1 cellular context compared by ENCODE assay signal in the genomic region with DNA sequence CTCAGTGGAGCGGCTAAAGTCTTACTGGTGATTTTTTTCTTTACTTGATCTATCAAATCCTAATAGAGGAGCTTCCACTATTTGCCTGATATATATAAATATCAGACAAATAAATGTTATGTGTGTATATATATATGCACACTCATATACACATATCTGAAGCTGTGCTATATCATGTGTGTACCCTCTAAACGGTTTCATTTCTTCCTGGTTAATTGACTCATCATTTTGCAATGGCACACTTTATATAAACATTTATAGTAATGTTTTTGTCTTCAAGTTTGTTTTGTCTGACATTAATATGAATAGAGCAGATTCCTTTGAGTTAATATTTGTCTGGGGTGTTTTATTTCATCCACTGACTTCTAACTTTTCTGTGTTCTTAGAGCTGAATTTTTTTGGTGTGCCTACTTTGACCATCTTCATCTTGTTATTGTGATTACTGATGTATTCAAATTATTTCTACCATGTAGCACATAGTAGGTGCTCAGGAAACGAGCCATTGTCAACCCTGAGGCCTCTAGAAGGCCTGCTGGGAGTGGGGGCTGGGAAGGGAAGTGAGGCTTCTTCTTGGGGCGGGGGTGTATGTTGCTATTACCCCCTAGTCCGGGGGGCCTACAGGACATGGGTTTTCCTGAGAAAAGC.
TF ChIP-seq lines count a peak whose summit lies in the region.

No MANE protein-coding gene starts in this region.

TF ChIP-seq in GM23338, 12 proteins besides CTCF, POLR2A, EP300 and RAD21:
- TF ChIP-seq, protein P1, sequence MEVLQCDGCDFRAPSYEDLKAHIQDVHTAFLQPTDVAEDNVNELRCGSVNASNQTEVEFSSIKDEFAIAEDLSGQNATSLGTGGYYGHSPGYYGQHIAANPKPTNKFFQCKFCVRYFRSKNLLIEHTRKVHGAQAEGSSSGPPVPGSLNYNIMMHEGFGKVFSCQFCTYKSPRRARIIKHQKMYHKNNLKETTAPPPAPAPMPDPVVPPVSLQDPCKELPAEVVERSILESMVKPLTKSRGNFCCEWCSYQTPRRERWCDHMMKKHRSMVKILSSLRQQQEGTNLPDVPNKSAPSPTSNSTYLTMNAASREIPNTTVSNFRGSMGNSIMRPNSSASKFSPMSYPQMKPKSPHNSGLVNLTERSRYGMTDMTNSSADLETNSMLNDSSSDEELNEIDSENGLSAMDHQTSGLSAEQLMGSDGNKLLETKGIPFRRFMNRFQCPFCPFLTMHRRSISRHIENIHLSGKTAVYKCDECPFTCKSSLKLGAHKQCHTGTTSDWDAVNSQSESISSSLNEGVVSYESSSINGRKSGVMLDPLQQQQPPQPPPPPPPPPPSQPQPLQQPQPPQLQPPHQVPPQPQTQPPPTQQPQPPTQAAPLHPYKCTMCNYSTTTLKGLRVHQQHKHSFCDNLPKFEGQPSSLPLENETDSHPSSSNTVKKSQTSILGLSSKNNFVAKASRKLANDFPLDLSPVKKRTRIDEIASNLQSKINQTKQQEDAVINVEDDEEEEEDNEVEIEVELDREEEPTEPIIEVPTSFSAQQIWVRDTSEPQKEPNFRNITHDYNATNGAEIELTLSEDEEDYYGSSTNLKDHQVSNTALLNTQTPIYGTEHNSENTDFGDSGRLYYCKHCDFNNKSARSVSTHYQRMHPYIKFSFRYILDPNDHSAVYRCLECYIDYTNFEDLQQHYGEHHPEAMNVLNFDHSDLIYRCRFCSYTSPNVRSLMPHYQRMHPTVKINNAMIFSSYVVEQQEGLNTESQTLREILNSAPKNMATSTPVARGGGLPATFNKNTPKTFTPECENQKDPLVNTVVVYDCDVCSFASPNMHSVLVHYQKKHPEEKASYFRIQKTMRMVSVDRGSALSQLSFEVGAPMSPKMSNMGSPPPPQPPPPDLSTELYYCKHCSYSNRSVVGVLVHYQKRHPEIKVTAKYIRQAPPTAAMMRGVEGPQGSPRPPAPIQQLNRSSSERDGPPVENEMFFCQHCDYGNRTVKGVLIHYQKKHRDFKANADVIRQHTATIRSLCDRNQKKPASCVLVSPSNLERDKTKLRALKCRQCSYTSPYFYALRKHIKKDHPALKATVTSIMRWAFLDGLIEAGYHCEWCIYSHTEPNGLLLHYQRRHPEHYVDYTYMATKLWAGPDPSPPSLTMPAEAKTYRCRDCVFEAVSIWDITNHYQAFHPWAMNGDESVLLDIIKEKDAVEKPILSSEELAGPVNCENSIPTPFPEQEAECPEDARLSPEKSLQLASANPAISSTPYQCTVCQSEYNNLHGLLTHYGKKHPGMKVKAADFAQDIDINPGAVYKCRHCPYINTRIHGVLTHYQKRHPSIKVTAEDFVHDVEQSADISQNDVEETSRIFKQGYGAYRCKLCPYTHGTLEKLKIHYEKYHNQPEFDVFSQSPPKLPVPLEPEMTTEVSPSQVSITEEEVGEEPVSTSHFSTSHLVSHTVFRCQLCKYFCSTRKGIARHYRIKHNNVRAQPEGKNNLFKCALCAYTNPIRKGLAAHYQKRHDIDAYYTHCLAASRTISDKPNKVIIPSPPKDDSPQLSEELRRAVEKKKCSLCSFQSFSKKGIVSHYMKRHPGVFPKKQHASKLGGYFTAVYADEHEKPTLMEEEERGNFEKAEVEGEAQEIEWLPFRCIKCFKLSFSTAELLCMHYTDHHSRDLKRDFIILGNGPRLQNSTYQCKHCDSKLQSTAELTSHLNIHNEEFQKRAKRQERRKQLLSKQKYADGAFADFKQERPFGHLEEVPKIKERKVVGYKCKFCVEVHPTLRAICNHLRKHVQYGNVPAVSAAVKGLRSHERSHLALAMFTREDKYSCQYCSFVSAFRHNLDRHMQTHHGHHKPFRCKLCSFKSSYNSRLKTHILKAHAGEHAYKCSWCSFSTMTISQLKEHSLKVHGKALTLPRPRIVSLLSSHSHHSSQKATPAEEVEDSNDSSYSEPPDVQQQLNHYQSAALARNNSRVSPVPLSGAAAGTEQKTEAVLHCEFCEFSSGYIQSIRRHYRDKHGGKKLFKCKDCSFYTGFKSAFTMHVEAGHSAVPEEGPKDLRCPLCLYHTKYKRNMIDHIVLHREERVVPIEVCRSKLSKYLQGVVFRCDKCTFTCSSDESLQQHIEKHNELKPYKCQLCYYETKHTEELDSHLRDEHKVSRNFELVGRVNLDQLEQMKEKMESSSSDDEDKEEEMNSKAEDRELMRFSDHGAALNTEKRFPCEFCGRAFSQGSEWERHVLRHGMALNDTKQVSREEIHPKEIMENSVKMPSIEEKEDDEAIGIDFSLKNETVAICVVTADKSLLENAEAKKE (CRISPR knock-in tag; IDR thresholded peaks at IDR 0.05) = no peak
- TF ChIP-seq CREB1 (CRISPR knock-in tag; IDR thresholded peaks at IDR 0.05; ENCODE audit: low read depth) (no peak), ZNF114 (CRISPR knock-in tag; IDR thresholded peaks at IDR 0.05) (no peak), NANOG (IDR thresholded peaks at IDR 0.05; ENCODE audit: borderline replicate concordance) (no peak), JUNB (IDR thresholded peaks at IDR 0.05; ENCODE audit: unreplicated experiment) (no peak), EZH2 (IDR thresholded peaks at IDR 0.05; ENCODE audit: low read depth, unreplicated experiment) (no peak), POLR2AphosphoS5 (IDR thresholded peaks at IDR 0.05; ENCODE audit: low read depth) (no peak), ZNF331 (CRISPR knock-in tag; IDR thresholded peaks at IDR 0.05; ENCODE audit: low read depth) (no peak), EZH2phosphoT487 (IDR thresholded peaks at IDR 0.05; ENCODE audit: unreplicated experiment) (no peak), STAT1 (IDR thresholded peaks at IDR 0.05; ENCODE audit: unreplicated experiment) (no peak)
- TF ChIP-seq, protein P2, sequence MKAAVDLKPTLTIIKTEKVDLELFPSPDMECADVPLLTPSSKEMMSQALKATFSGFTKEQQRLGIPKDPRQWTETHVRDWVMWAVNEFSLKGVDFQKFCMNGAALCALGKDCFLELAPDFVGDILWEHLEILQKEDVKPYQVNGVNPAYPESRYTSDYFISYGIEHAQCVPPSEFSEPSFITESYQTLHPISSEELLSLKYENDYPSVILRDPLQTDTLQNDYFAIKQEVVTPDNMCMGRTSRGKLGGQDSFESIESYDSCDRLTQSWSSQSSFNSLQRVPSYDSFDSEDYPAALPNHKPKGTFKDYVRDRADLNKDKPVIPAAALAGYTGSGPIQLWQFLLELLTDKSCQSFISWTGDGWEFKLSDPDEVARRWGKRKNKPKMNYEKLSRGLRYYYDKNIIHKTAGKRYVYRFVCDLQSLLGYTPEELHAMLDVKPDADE (IDR thresholded peaks at IDR 0.05) = no peak
- TF ChIP-seq, protein P3, sequence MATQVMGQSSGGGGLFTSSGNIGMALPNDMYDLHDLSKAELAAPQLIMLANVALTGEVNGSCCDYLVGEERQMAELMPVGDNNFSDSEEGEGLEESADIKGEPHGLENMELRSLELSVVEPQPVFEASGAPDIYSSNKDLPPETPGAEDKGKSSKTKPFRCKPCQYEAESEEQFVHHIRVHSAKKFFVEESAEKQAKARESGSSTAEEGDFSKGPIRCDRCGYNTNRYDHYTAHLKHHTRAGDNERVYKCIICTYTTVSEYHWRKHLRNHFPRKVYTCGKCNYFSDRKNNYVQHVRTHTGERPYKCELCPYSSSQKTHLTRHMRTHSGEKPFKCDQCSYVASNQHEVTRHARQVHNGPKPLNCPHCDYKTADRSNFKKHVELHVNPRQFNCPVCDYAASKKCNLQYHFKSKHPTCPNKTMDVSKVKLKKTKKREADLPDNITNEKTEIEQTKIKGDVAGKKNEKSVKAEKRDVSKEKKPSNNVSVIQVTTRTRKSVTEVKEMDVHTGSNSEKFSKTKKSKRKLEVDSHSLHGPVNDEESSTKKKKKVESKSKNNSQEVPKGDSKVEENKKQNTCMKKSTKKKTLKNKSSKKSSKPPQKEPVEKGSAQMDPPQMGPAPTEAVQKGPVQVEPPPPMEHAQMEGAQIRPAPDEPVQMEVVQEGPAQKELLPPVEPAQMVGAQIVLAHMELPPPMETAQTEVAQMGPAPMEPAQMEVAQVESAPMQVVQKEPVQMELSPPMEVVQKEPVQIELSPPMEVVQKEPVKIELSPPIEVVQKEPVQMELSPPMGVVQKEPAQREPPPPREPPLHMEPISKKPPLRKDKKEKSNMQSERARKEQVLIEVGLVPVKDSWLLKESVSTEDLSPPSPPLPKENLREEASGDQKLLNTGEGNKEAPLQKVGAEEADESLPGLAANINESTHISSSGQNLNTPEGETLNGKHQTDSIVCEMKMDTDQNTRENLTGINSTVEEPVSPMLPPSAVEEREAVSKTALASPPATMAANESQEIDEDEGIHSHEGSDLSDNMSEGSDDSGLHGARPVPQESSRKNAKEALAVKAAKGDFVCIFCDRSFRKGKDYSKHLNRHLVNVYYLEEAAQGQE (IDR thresholded peaks at IDR 0.05; ENCODE audit: unreplicated experiment) = no peak
